ENCODE assay signal across 21 cellular contexts in the genomic region with DNA sequence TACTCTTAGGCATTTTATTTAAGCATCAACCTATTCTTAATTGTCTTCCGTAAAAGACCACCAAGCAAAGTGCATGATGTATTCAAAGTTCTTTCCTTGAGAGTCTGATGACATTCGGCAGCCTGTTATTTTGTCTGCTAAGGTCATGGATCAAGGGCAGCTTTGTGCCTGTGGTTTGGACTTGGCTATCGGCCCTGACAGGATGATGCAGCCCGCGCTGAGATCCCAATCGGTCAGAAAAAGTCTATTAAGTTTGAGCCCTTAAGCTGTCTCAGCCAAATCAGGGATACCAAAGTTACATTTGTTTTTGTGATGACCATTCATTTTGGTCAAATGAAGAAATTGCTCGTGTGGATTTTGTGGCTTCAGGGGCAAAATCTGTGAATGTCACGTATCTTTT.
"Had no signal": no experiment of that assay in that cellular context is flagged by ENCODE, and none has a peak within 500 bp of the region (broad histone marks: within the 10 kb centered on the region; RNA-seq: fewer than 3 reads in every experiment).

No MANE protein-coding gene starts in this region.

- ATAC-seq: effector memory CD8-positive, alpha-beta T cell; esophagus mucosa; gastrocnemius medialis; left cardiac atrium; stimulated activated naive B cell treated with anti-CD40 and anti-IgM and Interleukin-4, amounts not matched to agents 10 μg/mL and 1 μg/mL and 100 μg/mL, for 72 hours had no signal

- H3K36me3 ChIP-seq: breast epithelium, gastrocnemius medialis, sigmoid colon, upper lobe of left lung had no signal

- H3K4me1 ChIP-seq: breast epithelium, gastrocnemius medialis, upper lobe of left lung had no signal

- H3K9me3 ChIP-seq: breast epithelium, gastrocnemius medialis, sigmoid colon, upper lobe of left lung had no signal

- H3K27me3 ChIP-seq: breast epithelium, sigmoid colon, upper lobe of left lung had no signal

- DNase-seq: activated CD4-positive, alpha-beta memory T cell treated with anti-CD3 and anti-CD28 coated beads for 36 hours; activated CD4-positive, alpha-beta T cell treated with anti-CD3 and anti-CD28 coated beads for 48 hours; activated naive CD4-positive, alpha-beta T cell treated with Interleukin-2 at 50 U/mL for 16 hours; activated naive CD8-positive, alpha-beta T cell treated with anti-CD3 and anti-CD28 coated beads for 36 hours; activated T-cell treated with anti-CD3 and anti-CD28 coated beads, Interleukin-2, amount 50 U/mL, for 48 hours; effector memory CD8-positive, alpha-beta T cell; gastrocnemius medialis; hypothalamus; left cardiac atrium; naive B cell; sigmoid colon; stimulated activated CD4-positive, alpha-beta T cell treated with anti-CD3 and anti-CD28 coated beads, Interleukin-2, amount 100 ng/mL, for 48 hours; stimulated activated CD8-positive, alpha-beta memory T cell treated with anti-CD3 and anti-CD28 coated beads, Interleukin-4, amount 100 ng/mL, for 48 hours; stimulated activated naive B cell treated with anti-CD40 and anti-IgM and Interleukin-4, amounts not matched to agents 10 μg/mL and 1 μg/mL and 100 μg/mL, for 72 hours; upper lobe of left lung had no signal

- H3K4me3 ChIP-seq: breast epithelium, gastrocnemius medialis, sigmoid colon, upper lobe of left lung had no signal

- FAIRE-seq: astrocyte, colon, endothelial cell of umbilical vein, TTC549 had no signal
